Comparison of ENCODE assay signal across 14 cellular contexts in the genomic region with DNA sequence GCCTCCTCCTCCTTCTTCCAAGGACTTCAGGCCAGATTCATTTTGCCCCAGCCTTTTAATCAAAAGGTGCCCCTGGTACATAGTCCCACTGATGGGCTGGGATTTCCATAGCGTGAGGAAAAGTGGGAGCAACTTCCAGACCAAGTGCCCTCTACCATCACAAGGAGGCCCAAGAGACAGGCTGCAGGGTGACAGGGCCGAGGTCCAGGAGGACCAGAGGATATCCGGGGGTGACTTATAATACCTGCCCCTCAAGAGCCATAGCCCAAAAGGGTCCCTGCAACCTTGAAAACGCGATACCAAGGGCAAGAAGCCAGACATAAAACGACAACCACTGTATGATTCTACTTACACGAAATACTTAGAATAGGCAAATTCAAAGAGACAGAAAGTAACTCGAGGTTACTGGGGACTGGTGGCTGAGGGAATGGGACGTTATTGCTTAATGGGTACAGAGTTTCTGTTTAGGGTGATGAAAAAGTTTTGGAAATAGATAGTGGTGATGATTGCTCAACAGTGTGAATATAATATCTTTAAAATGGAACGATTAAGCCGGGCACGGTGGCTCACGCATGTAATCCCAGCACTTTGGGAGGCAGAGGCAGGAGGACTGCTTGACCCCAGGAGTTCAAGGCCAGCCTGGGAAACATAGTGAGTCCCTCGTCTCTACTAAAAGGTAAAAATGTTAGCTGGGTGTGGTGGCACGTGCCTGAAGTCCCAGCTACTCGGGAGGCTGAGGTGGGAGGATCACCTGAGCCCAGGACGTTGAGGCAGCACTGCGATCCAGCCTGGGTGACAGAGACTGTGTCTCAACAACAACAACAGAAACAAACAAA.
DNase-seq lines count a peak whose midpoint lies in the region; ATAC-seq and TF ChIP-seq lines count a peak whose summit lies in the region.
"Had no signal": no experiment of that assay in that cellular context is flagged by ENCODE, and none has a peak within 500 bp of the region (broad histone marks: within the 10 kb centered on the region; RNA-seq: fewer than 3 reads in every experiment).

No MANE protein-coding gene starts in this region.

- H3K27ac ChIP-seq in CD4-positive, CD25-positive, alpha-beta regulatory T cell (ENCODE audit: insufficient read depth, low read length, poor library complexity, severe bottlenecking): no peak overlapping the region
- H3K27ac ChIP-seq in KOPT-K1 (ENCODE audit: low read depth, low read length, poor library complexity, severe bottlenecking) (peak overlapping the region; percentile 86), liver (ENCODE audit: low read depth in 1 of 2, low read length in 2 of 2) (peak overlapping the region; percentile 35 to 38)
- H3K27ac ChIP-seq: SJSA1 had no signal

- no peak for ATAC-seq in CD4-positive, CD25-positive, alpha-beta regulatory T cell (ENCODE audit: low read depth in 2 of 2)
- ATAC-seq in activated T-cell treated with anti-CD3 and anti-CD28 coated beads, Interleukin-2, amount 50 U/mL, for 72 hours (replicated peaks in 1 of 2): no peak
- ATAC-seq in GM19395 (IDR thresholded peaks at IDR 0.05; ENCODE audit: unreplicated experiment) (no peak), GM21390 (IDR thresholded peaks at IDR 0.05; ENCODE audit: unreplicated experiment) (no peak)

- H3K4me1 ChIP-seq in CD4-positive, CD25-positive, alpha-beta regulatory T cell (ENCODE audit: control insufficient read depth, insufficient read depth, low read length, poor library complexity, severe bottlenecking): peaks cover 65% of the 10 kb centered on the region
- peaks cover 12 to 37% (median 29%) of the 10 kb centered on the region in 4 donors for H3K4me1 ChIP-seq in liver (ENCODE audit: control insufficient read depth in 4 of 4, insufficient read depth in 4 of 4, low read length in 3 of 4)

- TF ChIP-seq CTCF in liver (IDR thresholded peaks at IDR 0.05; ENCODE audit: low read depth, low read length, missing input control): no peak

- peak; percentile 33 to 55 for TF ChIP-seq RAD21 in liver (IDR thresholded peaks at IDR 0.05)

- H3K27ac Mint-ChIP-seq in CD4-positive, CD25-positive, alpha-beta regulatory T cell: peak overlapping the region; percentile 92 to 98 (median 96)
- peak overlapping the region; percentile 3 for H3K27ac Mint-ChIP-seq in activated T-cell treated with anti-CD3 and anti-CD28 coated beads, Interleukin-2, amount 50 U/mL, for 72 hours

- no peaks in the 10 kb centered on the region for H3K27me3 ChIP-seq in CD4-positive, CD25-positive, alpha-beta regulatory T cell (ENCODE audit: control insufficient read depth, insufficient read depth, low read length)
- H3K27me3 ChIP-seq in liver (ENCODE audit: control insufficient read depth in 4 of 4, insufficient read depth in 4 of 4, low read length in 3 of 4): no peaks in the 10 kb centered on the region
- H3K27me3 ChIP-seq: SJSA1 had no signal

- H3K4me3 ChIP-seq in CD4-positive, CD25-positive, alpha-beta regulatory T cell (ENCODE audit: low read depth, low read length): peak overlapping the region; percentile 76
- H3K4me3 ChIP-seq in liver (ENCODE audit: low read depth in 1 of 3, low read length in 3 of 3): no peak overlapping the region
- H3K4me3 ChIP-seq: SJSA1 had no signal

- DNase-seq in CD4-positive, CD25-positive, alpha-beta regulatory T cell: no peak
- DNase-seq in activated T-cell treated with anti-CD3 and anti-CD28 coated beads, Interleukin-2, amount 50 U/mL, for 72 hours: no peak
- DNase-seq in HCEC 1CT (no peak), NCI-H2171 (lab: John Stamatoyannopoulos, UW) (no peak)
- DNase-seq: cortex of kidney, DMS153, erythroblast, KG1, NCI-H1436 treated with DMSO at 0.1 percent for 48 hours had no signal

- no peak overlapping the region for H3K9ac ChIP-seq in liver (ENCODE audit: low read depth in 1 of 2, low read length in 2 of 2)

- peaks cover 42% of the 10 kb centered on the region for H3K36me3 ChIP-seq in CD4-positive, CD25-positive, alpha-beta regulatory T cell (ENCODE audit: control insufficient read depth, insufficient read depth, low read length)
- peaks cover 29% of the 10 kb centered on the region for H3K36me3 ChIP-seq in KOPT-K1 (ENCODE audit: insufficient read depth, low read length)
- H3K36me3 ChIP-seq in liver (ENCODE audit: control insufficient read depth in 4 of 4, insufficient read depth in 3 of 4, low read depth in 1 of 4, low read length in 3 of 4): no peaks in the 10 kb centered on the region
- H3K36me3 ChIP-seq: SJSA1 had no signal

- H3K4me3 Mint-ChIP-seq in CD4-positive, CD25-positive, alpha-beta regulatory T cell: peak overlapping the region; percentile 83 to 91 (median 88)
- H3K4me3 Mint-ChIP-seq in activated T-cell treated with anti-CD3 and anti-CD28 coated beads, Interleukin-2, amount 50 U/mL, for 72 hours: peak overlapping the region; percentile 17 to 60

- 38% methylated on average over 18 of the region's 18 CpGs for WGBS in liver

- no peaks in the 10 kb centered on the region for H3K27me3 Mint-ChIP-seq in CD4-positive, CD25-positive, alpha-beta regulatory T cell
- H3K27me3 Mint-ChIP-seq in activated T-cell treated with anti-CD3 and anti-CD28 coated beads, Interleukin-2, amount 50 U/mL, for 72 hours (ENCODE audit: low read depth): no peaks in the 10 kb centered on the region

- no peaks in the 10 kb centered on the region for H3K9me3 ChIP-seq in CD4-positive, CD25-positive, alpha-beta regulatory T cell (ENCODE audit: control insufficient read depth in 2 of 2, low read length in 2 of 2)
- H3K9me3 ChIP-seq in KOPT-K1 (ENCODE audit: insufficient read depth, low read length, poor library complexity, severe bottlenecking): no peaks in the 10 kb centered on the region
- H3K9me3 ChIP-seq in liver (ENCODE audit: control insufficient read depth in 4 of 4, low read length in 3 of 4): no peaks in the 10 kb centered on the region
- H3K9me3 ChIP-seq: SJSA1 had no signal

- H3K36me3 Mint-ChIP-seq in CD4-positive, CD25-positive, alpha-beta regulatory T cell: peaks cover 54% of the 10 kb centered on the region
- H3K36me3 Mint-ChIP-seq in activated T-cell treated with anti-CD3 and anti-CD28 coated beads, Interleukin-2, amount 50 U/mL, for 72 hours (ENCODE audit: insufficient read depth in 2 of 2): peaks cover 1 to 3% of the 10 kb centered on the region in 2 donors

- H3K4me1 Mint-ChIP-seq in CD4-positive, CD25-positive, alpha-beta regulatory T cell: peaks cover 31 to 89% (median 58%) of the 10 kb centered on the region in 4 donors
- H3K4me1 Mint-ChIP-seq in activated T-cell treated with anti-CD3 and anti-CD28 coated beads, Interleukin-2, amount 50 U/mL, for 72 hours (ENCODE audit: low read depth): peaks cover 79% of the 10 kb centered on the region

- H3K9me3 Mint-ChIP-seq in CD4-positive, CD25-positive, alpha-beta regulatory T cell: no peaks in the 10 kb centered on the region
- H3K9me3 Mint-ChIP-seq in activated T-cell treated with anti-CD3 and anti-CD28 coated beads, Interleukin-2, amount 50 U/mL, for 72 hours: no peaks in the 10 kb centered on the region

TF ChIP-seq in liver, 16 proteins besides CTCF, POLR2A, EP300 and RAD21:
- TF ChIP-seq TAF1 (conservative IDR thresholded peaks at IDR 0.05): no peak
- peak; percentile 81 to 88 for TF ChIP-seq HNF4A (conservative IDR thresholded peaks at IDR 0.05)
- TF ChIP-seq RXRA (IDR thresholded peaks at IDR 0.05): peak; percentile 77 to 88
- no peak for TF ChIP-seq EGR1 (IDR thresholded peaks at IDR 0.05; ENCODE audit: low read depth in 2 of 2)
- peak; percentile 72 for TF ChIP-seq SP1 (IDR thresholded peaks at IDR 0.05)
- TF ChIP-seq, protein P1, sequence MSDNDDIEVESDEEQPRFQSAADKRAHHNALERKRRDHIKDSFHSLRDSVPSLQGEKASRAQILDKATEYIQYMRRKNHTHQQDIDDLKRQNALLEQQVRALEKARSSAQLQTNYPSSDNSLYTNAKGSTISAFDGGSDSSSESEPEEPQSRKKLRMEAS (IDR thresholded peaks at IDR 0.05): peak; percentile 68
- peak; percentile 59 for TF ChIP-seq ZBTB33 (IDR thresholded peaks at IDR 0.05)
- peak; percentile 40 to 67 for TF ChIP-seq JUND (IDR thresholded peaks at IDR 0.05)
- peak; percentile 54 for TF ChIP-seq YY1 (IDR thresholded peaks at IDR 0.05)
- TF ChIP-seq, protein P2, sequence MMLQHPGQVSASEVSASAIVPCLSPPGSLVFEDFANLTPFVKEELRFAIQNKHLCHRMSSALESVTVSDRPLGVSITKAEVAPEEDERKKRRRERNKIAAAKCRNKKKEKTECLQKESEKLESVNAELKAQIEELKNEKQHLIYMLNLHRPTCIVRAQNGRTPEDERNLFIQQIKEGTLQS (IDR thresholded peaks at IDR 0.05): peak; percentile 78
- TF ChIP-seq HNF4G (IDR thresholded peaks at IDR 0.05): peak; percentile 48
